Comparison of ENCODE assay signal across 7 cellular contexts in genomic region chr4:4856071-4857000, GRCh38. TPM values are rescaled to one million over a fixed set of nuclear protein-coding genes. Genes with fewer than 3 reads are reported as not detected.
DNase-seq lines count a peak whose midpoint lies in the region; ATAC-seq and TF ChIP-seq lines count a peak whose summit lies in the region.

No MANE protein-coding gene starts in this region.

- BruUV-seq in PC-9 (replicated peaks; lab: Mats Ljungman, UMichigan), result no TSS peak

- H3K79me2 ChIP-seq in PC-9 (ENCODE audit: low read depth), result no peaks in the 10 kb centered on the region

- 0 out of 2 replicates have a peak overlapping the region, but pooled peaks have one; percentile 43 for H2AFZ ChIP-seq in PC-9

- intact Hi-C loops in PC-9 (cut with micrococcal nuclease; ENCODE audit: unreplicated experiment), result no loop called here
- intact Hi-C loops in prostate gland (cut with DNase I), result no loop called here

- peak overlapping the region; percentile 56 for H3K4me2 ChIP-seq in PC-9

- H3K9me2 ChIP-seq in PC-9 (ENCODE audit: insufficient read depth), result no peaks in the 10 kb centered on the region

- H4K20me1 ChIP-seq in PC-9 (ENCODE audit: insufficient read depth), result no peaks in the 10 kb centered on the region

- no peak for ATAC-seq in GM21737 (IDR thresholded peaks at IDR 0.05; ENCODE audit: unreplicated experiment)

- CTCF ChIA-PET in PC-9 (lab: Charles Lee), result no interaction called here

- H3K4me1 ChIP-seq in PC-9 (replicated peaks; ENCODE audit: insufficient read depth) (no peaks in the 10 kb centered on the region), prostate gland (replicated peaks) (peaks cover 9% of the 10 kb centered on the region)

- no peak for TF ChIP-seq CTCF in PC-9 (conservative IDR thresholded peaks at IDR 0.05)
- TF ChIP-seq CTCF in epithelial cell of proximal tubule (conservative IDR thresholded peaks at IDR 0.05; ENCODE audit: low read depth, low read length), result no peak
- no peak for TF ChIP-seq CTCF in prostate gland (IDR thresholded peaks at IDR 0.05)

- H3F3A ChIP-seq in PC-9 (ENCODE audit: insufficient read depth, low read depth), result no peaks in the 10 kb centered on the region

- POLR2A ChIA-PET in PC-9 (lab: Charles Lee; ENCODE audit: unreplicated experiment), result no interaction called here

- H3K36me3 ChIP-seq in PC-9 (ENCODE audit: low read depth), result no peaks in the 10 kb centered on the region
- no peaks in the 10 kb centered on the region for H3K36me3 ChIP-seq in prostate gland

- WGBS in prostate gland, result 10% methylated on average over 46 of the region's 61 CpGs

- H3K27ac ChIP-seq in PC-9, result no peak overlapping the region
- H3K27ac ChIP-seq in prostate gland, result no peak overlapping the region

- TF ChIP-seq POLR2A in prostate gland (IDR thresholded peaks at IDR 0.05) (no peak), erythroblast (IDR thresholded peaks at IDR 0.05; ENCODE audit: low read length) (no peak)

- H3K27me3 ChIP-seq in PC-9 (ENCODE audit: insufficient read depth, low read depth), result peaks cover 18% of the 10 kb centered on the region
- H3K27me3 ChIP-seq in prostate gland (replicated peaks; ENCODE audit: insufficient read depth), result peaks cover 31% of the 10 kb centered on the region

- peak; percentile 59 for DNase-seq in GM03348 (ENCODE audit: low spot score)
- no peak for DNase-seq in PC-9
- DNase-seq in epithelial cell of proximal tubule (ENCODE audit: low read depth), result no peak
- no peak for DNase-seq in prostate gland (ENCODE audit: low spot score)
- no peak for DNase-seq in NCI-H446 (lab: John Stamatoyannopoulos, UW)
- no peak for DNase-seq in erythroblast (lab: John Stamatoyannopoulos, UW)

- H3K9me3 ChIP-seq in PC-9 (ENCODE audit: insufficient read depth, low read depth), result no peaks in the 10 kb centered on the region
- no peaks in the 10 kb centered on the region for H3K9me3 ChIP-seq in prostate gland

- H3K4me3 ChIP-seq in PC-9 (no peak overlapping the region), epithelial cell of proximal tubule (ENCODE audit: low read depth, low read length) (peak overlapping the region; percentile 28), prostate gland (peak overlapping the region; percentile 0 to 19)

RNA-seq across cellular contexts. Expression of gene MSX1, which starts 3.1 kb away (rescaled TPM):
- total RNA-seq in PC-9 (2021) (not detected in 2 replicates), epithelial cell of proximal tubule (0.65 and 1.6 TPM in 2 replicates), prostate gland (1 to 10 TPM; 2.2 to 4.2 TPM)
